Comparison of ENCODE assay signal across 8 cellular contexts in the genomic region with DNA sequence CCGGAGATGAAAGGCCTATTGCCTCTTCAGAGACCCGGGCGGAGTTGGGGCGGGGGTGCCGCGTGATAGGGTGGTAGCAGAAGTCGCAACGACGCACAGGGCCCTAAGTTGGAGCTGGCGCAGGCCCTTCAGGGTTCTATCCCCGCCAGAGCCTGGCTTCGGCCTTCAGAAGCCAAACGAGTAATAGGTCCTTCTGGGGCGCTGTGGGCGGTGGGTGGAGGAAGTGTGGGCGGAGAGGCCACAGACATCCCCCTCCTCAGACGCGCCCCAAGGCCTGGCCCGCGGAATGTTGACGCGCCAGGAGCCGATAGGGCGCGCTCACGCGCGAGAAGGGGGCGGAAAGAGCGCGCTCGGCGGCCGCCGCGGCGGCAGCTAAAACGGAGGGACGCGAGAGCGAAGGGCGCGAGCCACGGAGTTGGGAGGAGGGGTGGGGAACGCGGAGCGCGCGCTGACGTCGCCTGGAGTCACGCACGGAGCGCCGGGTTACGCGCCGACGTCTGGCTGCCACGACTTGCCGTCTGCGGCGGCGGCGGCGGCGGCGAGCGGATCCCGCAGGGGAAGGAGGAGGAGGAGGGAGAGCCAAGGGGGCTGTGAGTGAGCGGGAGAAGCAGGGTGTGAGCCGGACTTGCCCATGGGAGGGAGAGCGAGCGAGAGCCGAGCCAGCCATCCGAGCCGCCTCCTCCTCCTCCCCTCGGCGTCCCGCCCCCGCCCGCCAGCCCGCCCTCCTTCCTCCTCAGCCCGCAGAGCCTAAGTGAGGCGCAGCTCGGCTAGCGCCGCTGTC. TPM values are rescaled to one million over a fixed set of nuclear protein-coding genes. Genes with fewer than 3 reads are reported as not detected.
DNase-seq lines count a peak whose midpoint lies in the region; ATAC-seq and TF ChIP-seq lines count a peak whose summit lies in the region.

No MANE protein-coding gene starts in this region.

- H3K27me3 ChIP-seq in CD4-positive, alpha-beta T cell (ENCODE audit: control insufficient read depth, insufficient read depth, low read length), result peaks cover 10% of the 10 kb centered on the region

- DNase-seq in CD4-positive, alpha-beta T cell, result peak; percentile 89 to 95 (median 92)
- DNase-seq in NCI-H82 (lab: John Stamatoyannopoulos, UW), result peak; percentile 95
- DNase-seq in activated CD8-positive, alpha-beta T cell treated with anti-CD3 and anti-CD28 coated beads for 36 hours, result peak; percentile 93
- peak; percentile 92 for DNase-seq in ecto neural progenitor cell (ENCODE audit: low spot score)
- DNase-seq in lung microvascular endothelial cell (ENCODE audit: low read depth in 2 of 2), result peak; percentile 90 to 95
- DNase-seq in stimulated activated CD4-positive, alpha-beta T cell treated with anti-CD3 and anti-CD28 coated beads, TNF-alpha, amount 100 ng/mL, for 4 hours (ENCODE audit: low read depth in 3 of 3), result peak; percentile 85 to 87 (median 86)

- H3K9me3 ChIP-seq in CD4-positive, alpha-beta T cell (ENCODE audit: control insufficient read depth, low read length), result no peaks in the 10 kb centered on the region

- H3K36me3 Mint-ChIP-seq in CD4-positive, alpha-beta T cell (ENCODE audit: low read depth), result peaks cover 15% of the 10 kb centered on the region
- peaks cover 2% of the 10 kb centered on the region for H3K36me3 Mint-ChIP-seq in activated CD8-positive, alpha-beta T cell treated with anti-CD3 and anti-CD28 coated beads for 36 hours (ENCODE audit: low read depth)

- H3K27me3 Mint-ChIP-seq in CD4-positive, alpha-beta T cell, result peaks cover 11% of the 10 kb centered on the region
- H3K27me3 Mint-ChIP-seq in activated CD8-positive, alpha-beta T cell treated with anti-CD3 and anti-CD28 coated beads for 36 hours, result peaks cover 22% of the 10 kb centered on the region

- intact Hi-C loops in CD4-positive, alpha-beta T cell (cut with DNase I, micrococcal nuclease), result loop anchor here (2.0 to 10.0 kb wide), 9 partner anchors 35 to 527 kb away; partner anchors contain the start of genes ANKHD1 (in 1 of the 2), CD14 (in 1 of the 2), CYSTM1 (in 1 of the 2) and PFDN1 (in 1 of the 2)
- intact Hi-C loops in activated CD8-positive, alpha-beta T cell treated with anti-CD3 and anti-CD28 coated beads for 36 hours (cut with micrococcal nuclease), result no loop called here

- peak; percentile 80 for ATAC-seq in CD4-positive, alpha-beta T cell (ENCODE audit: poor library complexity)
- peak; percentile 83 for ATAC-seq in GM19372 (IDR thresholded peaks at IDR 0.05; ENCODE audit: low read depth, unreplicated experiment)
- peak; percentile 91 for ATAC-seq in HG03521 (IDR thresholded peaks at IDR 0.05; ENCODE audit: unreplicated experiment)
- peak; percentile 91 for ATAC-seq in activated CD8-positive, alpha-beta T cell treated with anti-CD3 and anti-CD28 coated beads for 36 hours

- H3K4me1 Mint-ChIP-seq in CD4-positive, alpha-beta T cell (ENCODE audit: low read depth), result peaks cover 59% of the 10 kb centered on the region
- peaks cover 39% of the 10 kb centered on the region for H3K4me1 Mint-ChIP-seq in activated CD8-positive, alpha-beta T cell treated with anti-CD3 and anti-CD28 coated beads for 36 hours (ENCODE audit: low read depth)

- peak overlapping the region; percentile 100 for H3K27ac Mint-ChIP-seq in CD4-positive, alpha-beta T cell
- peak overlapping the region; percentile 91 for H3K27ac Mint-ChIP-seq in activated CD8-positive, alpha-beta T cell treated with anti-CD3 and anti-CD28 coated beads for 36 hours

- POLR2A ChIA-PET in CD4-positive, alpha-beta T cell (lab: Charles Lee), result interaction anchor here (0.6 to 5.0 kb wide), 22 partner anchors 10 to 1770 kb away, joined by 3 to 63 read pairs (median 4); partner anchors contain the start of genes ANKHD1, CYSTM1, ETF1 and FAM53C
- POLR2A ChIA-PET in activated CD8-positive, alpha-beta T cell treated with anti-CD3 and anti-CD28 coated beads for 36 hours (lab: Charles Lee), result interaction anchor here (0.7 to 1.0 kb wide), 2 partner anchors 15 to 213 kb away, joined by 3 read pairs; no protein-coding TSS in a partner anchor

- CTCF ChIA-PET in CD4-positive, alpha-beta T cell (lab: Charles Lee), result interaction anchor here (1.2 to 7.0 kb wide), 6 partner anchors 10 to 294 kb away, joined by 3 to 52 read pairs (median 10); partner anchors contain the start of gene ANKHD1
- CTCF ChIA-PET in activated CD8-positive, alpha-beta T cell treated with anti-CD3 and anti-CD28 coated beads for 36 hours (lab: Charles Lee), result interaction anchor here (0.6 to 3.3 kb wide), 6 partner anchors 11 to 72 kb away, joined by 3 to 12 read pairs (median 6); no protein-coding TSS in a partner anchor

- H3K27ac ChIP-seq in CD4-positive, alpha-beta T cell (ENCODE audit: low read depth, low read length), result peak overlapping the region; percentile 92

- H3K9me3 Mint-ChIP-seq in CD4-positive, alpha-beta T cell, result no peaks in the 10 kb centered on the region
- no peaks in the 10 kb centered on the region for H3K9me3 Mint-ChIP-seq in activated CD8-positive, alpha-beta T cell treated with anti-CD3 and anti-CD28 coated beads for 36 hours

- H3K4me3 Mint-ChIP-seq in CD4-positive, alpha-beta T cell, result peak overlapping the region; percentile 96
- H3K4me3 Mint-ChIP-seq in activated CD8-positive, alpha-beta T cell treated with anti-CD3 and anti-CD28 coated beads for 36 hours, result peak overlapping the region; percentile 99

- TF ChIP-seq CTCF in CD4-positive, alpha-beta T cell (IDR thresholded peaks at IDR 0.05), result peak; percentile 23
- TF ChIP-seq CTCF in activated CD8-positive, alpha-beta T cell treated with anti-CD3 and anti-CD28 coated beads for 36 hours (IDR thresholded peaks at IDR 0.05), result peak; percentile 15

RNA-seq across cellular contexts. Expression of gene PURA, which starts 6.4 kb away (rescaled TPM):
- 1 to 10 TPM; 7.0 to 7.9 TPM for total RNA-seq in CD4-positive, alpha-beta T cell
- total RNA-seq in activated CD8-positive, alpha-beta T cell treated with anti-CD3 and anti-CD28 coated beads for 36 hours, result 1 to 10 TPM; 8.2 to 9.2 TPM
- 5.0 and 8.3 TPM in 2 replicates for total RNA-seq in lung microvascular endothelial cell

RNA-seq across cellular contexts. Expression of gene IGIP, which starts 18.2 kb away (rescaled TPM):
- 1 to 10 TPM; 1.5 TPM for total RNA-seq in CD4-positive, alpha-beta T cell
- 1 to 10 TPM; 1.3 to 1.5 TPM for total RNA-seq in activated CD8-positive, alpha-beta T cell treated with anti-CD3 and anti-CD28 coated beads for 36 hours
- total RNA-seq in lung microvascular endothelial cell, result 2.0 and 3.4 TPM in 2 replicates

Comparison
In these comparisons a context has a peak if more than half of its experiments do, and no peak if none do; other contexts are left out.
1. Peak in every context shown above with its lines: DNase-seq, ATAC-seq and H3K27ac ChIP-seq.